13 cellular contexts compared by ENCODE assay signal in genomic region chrX:41027388-41027787, GRCh38. TPM values are rescaled to one million over a fixed set of nuclear protein-coding genes. Genes with fewer than 3 reads are reported as not detected.
DNase-seq lines count a peak whose midpoint lies in the region; ATAC-seq and TF ChIP-seq lines count a peak whose summit lies in the region.
"Had no signal": no experiment of that assay in that cellular context is flagged by ENCODE, and none has a peak within 500 bp of the region (broad histone marks: within the 10 kb centered on the region; RNA-seq: fewer than 3 reads in every experiment).

No MANE protein-coding gene starts in this region.

- H3K4me3 Mint-ChIP-seq in brain, result peak overlapping the region; percentile 10 to 73 (median 29)
- H3K4me3 Mint-ChIP-seq: CD4-positive, alpha-beta memory T cell; stimulated activated naive CD8-positive, alpha-beta T cell treated with anti-CD3 and anti-CD28 coated beads, Interleukin-15, Interleukin-2, amounts not matched to agents 100 ng/mL and 50 ng/mL, for 24 hours had no signal

- TF ChIP-seq POLR2A in tibial nerve (IDR thresholded peaks at IDR 0.05) (no peak), spleen (IDR thresholded peaks at IDR 0.05) (no peak)

- no peak overlapping the region for H3K27ac ChIP-seq in AG04450 (ENCODE audit: low read depth, low read length)
- H3K27ac ChIP-seq in HUES6 (ENCODE audit: low read depth, low read length), result peak overlapping the region; percentile 92; the same call in 1 of the 2 replicates
- peak overlapping the region in 1 of 4 donors; percentile 24 for H3K27ac ChIP-seq in tibial nerve
- no peak overlapping the region for H3K27ac ChIP-seq in spleen

- intact Hi-C loops in spleen (cut with DNase I; ENCODE audit: low total_unique reads), result no loop called here

- H3K36me3 ChIP-seq in HUES6 (ENCODE audit: control insufficient read depth, insufficient read depth, low read length) (no peaks in the 10 kb centered on the region), tibial nerve (no peaks in the 10 kb centered on the region), spleen (no peaks in the 10 kb centered on the region)

- H3K9me3 Mint-ChIP-seq in brain, result peaks cover 0 to 8% (median 0%) of the 10 kb centered on the region in 5 experiments
- H3K9me3 Mint-ChIP-seq: stimulated activated naive CD8-positive, alpha-beta T cell treated with anti-CD3 and anti-CD28 coated beads, Interleukin-15, Interleukin-2, amounts not matched to agents 100 ng/mL and 50 ng/mL, for 24 hours had no signal

- no peak for ATAC-seq in HG02981 (IDR thresholded peaks at IDR 0.05; ENCODE audit: unreplicated experiment)
- ATAC-seq: GM12878 had no signal

- peaks cover 30% of the 10 kb centered on the region for H3K4me1 Mint-ChIP-seq in brain
- H3K4me1 Mint-ChIP-seq: CD4-positive, alpha-beta memory T cell had no signal

- H3K9ac ChIP-seq in HUES6 (ENCODE audit: low read length), result peak overlapping the region; percentile 30

- H3K27me3 Mint-ChIP-seq in brain, result no peaks in the 10 kb centered on the region
- H3K27me3 Mint-ChIP-seq: CD4-positive, alpha-beta memory T cell; stimulated activated naive CD8-positive, alpha-beta T cell treated with anti-CD3 and anti-CD28 coated beads, Interleukin-15, Interleukin-2, amounts not matched to agents 100 ng/mL and 50 ng/mL, for 24 hours had no signal

- H3K27me3 ChIP-seq in AG04450 (ENCODE audit: control insufficient read depth, insufficient read depth, low read length), result no peaks in the 10 kb centered on the region
- H3K27me3 ChIP-seq in HUES6 (ENCODE audit: control insufficient read depth, insufficient read depth, low read length), result no peaks in the 10 kb centered on the region
- H3K27me3 ChIP-seq in tibial nerve, result peaks cover 0 to 33% of the 10 kb centered on the region in 2 donors
- peaks cover 0 to 18% (median 0%) of the 10 kb centered on the region in 7 donors for H3K27me3 ChIP-seq in spleen (replicated peaks in 1 of 7)

- H3K4me1 ChIP-seq in HUES6 (ENCODE audit: control insufficient read depth, insufficient read depth, low read length) (peaks cover 38% of the 10 kb centered on the region), tibial nerve (peaks cover 0 to 11% (median 0%) of the 10 kb centered on the region in 4 donors), spleen (no peaks in the 10 kb centered on the region)

- H3K27ac Mint-ChIP-seq in brain, result peak overlapping the region; percentile 67 to 95 (median 77)
- H3K27ac Mint-ChIP-seq: CD4-positive, alpha-beta memory T cell; stimulated activated naive CD8-positive, alpha-beta T cell treated with anti-CD3 and anti-CD28 coated beads, Interleukin-15, Interleukin-2, amounts not matched to agents 100 ng/mL and 50 ng/mL, for 24 hours had no signal

- POLR2A ChIA-PET in AG04450 (lab: Yijun Ruan, JAX), result interaction anchor here (0.6 to 2.5 kb wide), 4 partner anchors 17 to 233 kb away, joined by 3 to 12 read pairs (median 4); partner anchors contain the start of gene USP9X

- DNase-seq in AG04450 (ENCODE audit: low read depth, low spot score), result peak; percentile 38
- DNase-seq in kidney tubule cell (ENCODE audit: low spot score), result peak; percentile 8
- DNase-seq in tibial nerve (ENCODE audit: low spot score in 2 of 2), result no peak
- DNase-seq in spleen, result no peak
- DNase-seq in epidermal melanocyte (ENCODE audit: insufficient read length, low spot score), result no peak
- DNase-seq: CD4-positive, alpha-beta memory T cell; NCI-H748 treated with DMSO at 0.1 percent for 48 hours; T-helper 2 cell had no signal

- TF ChIP-seq CTCF in AG04450 (IDR thresholded peaks at IDR 0.05; ENCODE audit: low read depth, low read length) (no peak), brain (conservative IDR thresholded peaks at IDR 0.05) (no peak), tibial nerve (IDR thresholded peaks at IDR 0.05) (no peak), spleen (IDR thresholded peaks at IDR 0.05 in 8 of 11, conservative IDR thresholded peaks at IDR 0.05 in 3 of 11) (no peak)

- no peaks in the 10 kb centered on the region for H3K36me3 Mint-ChIP-seq in brain

- CTCF ChIA-PET in AG04450 (lab: Charles Lee), result interaction anchor here (0.5 to 0.6 kb wide), 2 partner anchors 18 to 121 kb away, joined by 4 to 5 read pairs; no protein-coding TSS in a partner anchor

- WGBS in tibial nerve, 2 donors, result 32 to 40% methylated on average over 8 of the region's 8 CpGs
- WGBS in spleen, 5 donors, result 57 to 85% (median 80%) methylated on average over 8 of the region's 8 CpGs

- TF ChIP-seq EP300 in tibial nerve (IDR thresholded peaks at IDR 0.05), result no peak

- H3K4me3 ChIP-seq in AG04450 (ENCODE audit: low read depth, low read length), result no peak overlapping the region
- peak overlapping the region; percentile 18; the same call in 1 of the 2 replicates for H3K4me3 ChIP-seq in HUES6 (ENCODE audit: low read depth, low read length)
- H3K4me3 ChIP-seq in tibial nerve, result no peak overlapping the region
- no peak overlapping the region for H3K4me3 ChIP-seq in spleen
- H3K4me3 ChIP-seq: GM12878 had no signal

- H3K9me3 ChIP-seq in AG04450 (ENCODE audit: control insufficient read depth, insufficient read depth, low read length) (no peaks in the 10 kb centered on the region), HUES6 (ENCODE audit: control insufficient read depth, insufficient read depth, low read depth, low read length) (peaks cover 21% of the 10 kb centered on the region), tibial nerve (no peaks in the 10 kb centered on the region), spleen (peaks cover 0 to 4% (median 0%) of the 10 kb centered on the region in 8 donors)

RNA-seq across cellular contexts. Expression of gene USP9X, which starts 57.9 kb away (rescaled TPM):
- polyA plus RNA-seq in AG04450 (2011; rRNA removed) (49.1 and 49.3 TPM in 2 replicates), brain (ENCODE audit: insufficient read depth, low read depth, low replicate concordance) (26.4 TPM), spleen (1 to 10 TPM; 8.0 to 9.0 (median 8.3) TPM)
- polyA minus RNA-seq in AG04450 (2011; rRNA and poly(A)+ RNA removed), result 153 and 272 TPM in 2 replicates
- total RNA-seq in tibial nerve (100 to 1,000 TPM in 1 of 4 donors, 10 to 100 TPM in 3; 83.1 to 101 (median 97.2) TPM), spleen (100 to 1,000 TPM in 3 of 7 donors, 10 to 100 TPM in 4; 82.7 to 116 (median 95.3) TPM)

Comparison
In these comparisons a context has a peak if more than half of its experiments do, and no peak if none do; other contexts are left out.
1. DNase-seq: peak in AG04450 (single experiment) and kidney tubule cell (single experiment); none in tibial nerve (0 of 2), spleen (single experiment) and epidermal melanocyte (single experiment).